Comparison of ENCODE assay signal across 8 cellular contexts in genomic region chr5:474232-474825, GRCh38. TPM values are rescaled to one million over a fixed set of nuclear protein-coding genes. Genes with fewer than 3 reads are reported as not detected.
DNase-seq lines count a peak whose midpoint lies in the region; ATAC-seq and TF ChIP-seq lines count a peak whose summit lies in the region.
"Not testable (repeated sequence)": the region's sequence is repeated elsewhere in the genome, so short reads cannot be mapped to it uniquely, and the experiment has no call there.

No MANE protein-coding gene starts in this region.

- H3K36me3 Mint-ChIP-seq in activated naive CD4-positive, alpha-beta T cell treated with anti-CD3 and anti-CD28 coated beads for 36 hours (ENCODE audit: low read depth): peaks cover 11% of the 10 kb centered on the region
- not testable (repeated sequence) for H3K36me3 Mint-ChIP-seq in nephron progenitor cell (ENCODE audit: low read depth)
- H3K36me3 Mint-ChIP-seq in stimulated activated memory B cell treated with anti-CD40 and anti-IgM and Interleukin-4, amounts not matched to agents 10 μg/mL and 1 μg/mL and 100 μg/mL, for 72 hours: peaks cover 67% of the 10 kb centered on the region

- not testable (repeated sequence) for H3K27ac Mint-ChIP-seq in activated naive CD4-positive, alpha-beta T cell treated with anti-CD3 and anti-CD28 coated beads for 36 hours; nephron progenitor cell
- H3K27ac Mint-ChIP-seq in stimulated activated memory B cell treated with anti-CD40 and anti-IgM and Interleukin-4, amounts not matched to agents 10 μg/mL and 1 μg/mL and 100 μg/mL, for 72 hours: peak overlapping the region; percentile 69

- H3K27ac ChIP-seq in HEK293 (ENCODE audit: extremely low read depth, low read depth, low read length); Peyer's patch: not testable (repeated sequence)
- H3K27ac ChIP-seq in dorsolateral prefrontal cortex: peak overlapping the region in 2 of 59 donors; percentile 51 to 77

- H3K9me3 Mint-ChIP-seq in activated naive CD4-positive, alpha-beta T cell treated with anti-CD3 and anti-CD28 coated beads for 36 hours; nephron progenitor cell; stimulated activated memory B cell treated with anti-CD40 and anti-IgM and Interleukin-4, amounts not matched to agents 10 μg/mL and 1 μg/mL and 100 μg/mL, for 72 hours: not testable (repeated sequence)

- H3K36me3 ChIP-seq in HEK293 (ENCODE audit: control insufficient read depth in 2 of 2, insufficient read depth in 1 of 2, low read length in 2 of 2): peaks cover 0 to 17% of the 10 kb centered on the region in 2 experiments; a peak in 2 of 3 replicates
- H3K36me3 ChIP-seq in Peyer's patch: peaks cover 0 to 13% (median 0%) of the 10 kb centered on the region in 3 donors

- not testable (repeated sequence) for TF ChIP-seq POLR2A in Peyer's patch (IDR thresholded peaks at IDR 0.05)

- POLR2A ChIA-PET in HEK293 (lab: Yijun Ruan, JAX): interaction anchor here (0.5 to 3.4 kb wide), 7 partner anchors 33 to 381 kb away, joined by 3 to 17 read pairs (median 4); partner anchors contain the start of gene CEP72

- H3K27me3 Mint-ChIP-seq in activated naive CD4-positive, alpha-beta T cell treated with anti-CD3 and anti-CD28 coated beads for 36 hours (ENCODE audit: low read depth): not testable (repeated sequence)
- peaks cover 42% of the 10 kb centered on the region for H3K27me3 Mint-ChIP-seq in nephron progenitor cell (ENCODE audit: low read depth, poor library complexity)
- peaks cover 59% of the 10 kb centered on the region for H3K27me3 Mint-ChIP-seq in stimulated activated memory B cell treated with anti-CD40 and anti-IgM and Interleukin-4, amounts not matched to agents 10 μg/mL and 1 μg/mL and 100 μg/mL, for 72 hours

- not testable (repeated sequence) for TF ChIP-seq CTCF in AG10803 (conservative IDR thresholded peaks at IDR 0.05; ENCODE audit: low read length); HEK293 (tag by site-specific recombination; IDR thresholded peaks at IDR 0.05); Peyer's patch (IDR thresholded peaks at IDR 0.05); dorsolateral prefrontal cortex (IDR thresholded peaks at IDR 0.05 in 54 of 56, conservative IDR thresholded peaks at IDR 0.05 in 2 of 56; ENCODE audit: low read depth in 1 of 56, partially characterized antibody in 56 of 56); nephron progenitor cell (IDR thresholded peaks at IDR 0.05)

- not testable (repeated sequence) for DNase-seq in AG10803 (ENCODE audit: low read depth); activated naive CD4-positive, alpha-beta T cell treated with anti-CD3 and anti-CD28 coated beads for 36 hours
- DNase-seq in Peyer's patch (peak in 1 of 3 donors; percentile 38), dorsolateral prefrontal cortex (peak in 1 of 10 donors; percentile 3), nephron progenitor cell (peak; percentile 4)

- ATAC-seq in stimulated activated memory B cell treated with anti-CD40 and anti-IgM and Interleukin-4, amounts not matched to agents 10 μg/mL and 1 μg/mL and 100 μg/mL, for 72 hours: not testable (repeated sequence)

- intact Hi-C loops in activated naive CD4-positive, alpha-beta T cell treated with anti-CD3 and anti-CD28 coated beads for 36 hours (cut with micrococcal nuclease): loop anchor here (5.0 to 10.0 kb wide), 3 partner anchors 257 to 870 kb away; partner anchors contain the start of genes CCDC127, CLPTM1L and SDHA
- intact Hi-C loops in dorsolateral prefrontal cortex (cut with DNase I): loop anchor here (5.0 to 10.0 kb wide), 6 partner anchors 138 to 870 kb away; partner anchors contain the start of genes BRD9 (in 2 of the 2), CEP72 (in 2 of the 2), TRIP13 (in 2 of the 2) and CLPTM1L (in 1 of the 2)

- not testable (repeated sequence) for H3K9me3 ChIP-seq in HEK293 (ENCODE audit: control insufficient read depth, insufficient read depth, low read depth, low read length); Peyer's patch

- not testable (repeated sequence) for H3K27me3 ChIP-seq in Peyer's patch
- H3K27me3 ChIP-seq in dorsolateral prefrontal cortex: peaks cover 0 to 45% (median 0%) of the 10 kb centered on the region in 45 donors

- peak overlapping the region; percentile 81 for H3K4me3 Mint-ChIP-seq in activated naive CD4-positive, alpha-beta T cell treated with anti-CD3 and anti-CD28 coated beads for 36 hours
- peak overlapping the region; percentile 84 for H3K4me3 Mint-ChIP-seq in nephron progenitor cell
- H3K4me3 Mint-ChIP-seq in stimulated activated memory B cell treated with anti-CD40 and anti-IgM and Interleukin-4, amounts not matched to agents 10 μg/mL and 1 μg/mL and 100 μg/mL, for 72 hours: peak overlapping the region; percentile 85

- peaks cover 28% of the 10 kb centered on the region for H3K4me1 Mint-ChIP-seq in activated naive CD4-positive, alpha-beta T cell treated with anti-CD3 and anti-CD28 coated beads for 36 hours (ENCODE audit: low read depth)
- H3K4me1 Mint-ChIP-seq in nephron progenitor cell: peaks cover 17% of the 10 kb centered on the region
- H3K4me1 Mint-ChIP-seq in stimulated activated memory B cell treated with anti-CD40 and anti-IgM and Interleukin-4, amounts not matched to agents 10 μg/mL and 1 μg/mL and 100 μg/mL, for 72 hours: peaks cover 61% of the 10 kb centered on the region

- H3K4me1 ChIP-seq in HEK293 (ENCODE audit: control insufficient read depth, insufficient read depth, low read length) (peaks cover 11% of the 10 kb centered on the region), Peyer's patch (peaks cover 0 to 43% (median 17%) of the 10 kb centered on the region in 4 donors)

- peak overlapping the region; percentile 70 for H3K4me3 ChIP-seq in AG10803 (ENCODE audit: low read length)
- peak overlapping the region; percentile 66 for H3K4me3 ChIP-seq in HEK293 (ENCODE audit: low read depth, low read length)
- peak overlapping the region; percentile 83 to 98 (median 93) for H3K4me3 ChIP-seq in Peyer's patch
- H3K4me3 ChIP-seq in dorsolateral prefrontal cortex: peak overlapping the region in 50 of 59 donors; percentile 24 to 99 (median 87)
- peak overlapping the region; percentile 48 for H3K4me3 ChIP-seq in iPS-11a (ENCODE audit: low read depth, low read length)

- CTCF ChIA-PET in HEK293 (lab: Yijun Ruan, JAX): interaction anchor here (0.7 kb wide), 1 partner anchor 29 kb away, joined by 5 read pairs; no protein-coding TSS in a partner anchor
- CTCF ChIA-PET in activated naive CD4-positive, alpha-beta T cell treated with anti-CD3 and anti-CD28 coated beads for 36 hours (lab: Charles Lee): interaction anchor here (1.3 to 1.7 kb wide), 2 partner anchors 25 to 28 kb away, joined by 3 to 20 read pairs; no protein-coding TSS in a partner anchor

RNA-seq across cellular contexts. Expression of gene EXOC3, which starts 31.4 kb away (rescaled TPM):
- total RNA-seq in Peyer's patch (100 to 1,000 TPM in 3 of 4 donors, 10 to 100 TPM in 1; 74.3 to 201 (median 141) TPM), dorsolateral prefrontal cortex (100 to 1,000 TPM in 4 of 120 experiments, 10 to 100 TPM in 116; 50.6 to 107 (median 77.8) TPM)
- total RNA-seq in activated naive CD4-positive, alpha-beta T cell treated with anti-CD3 and anti-CD28 coated beads for 36 hours: 10 to 100 TPM; 41.6 to 41.7 TPM

RNA-seq across cellular contexts. Expression of gene SLC9A3, which starts 49.9 kb away (rescaled TPM):
- total RNA-seq in Peyer's patch (100 to 1,000 TPM in 3 of 4 donors, 10 to 100 TPM in 1; 16.5 to 320 (median 283) TPM), dorsolateral prefrontal cortex (1 to 10 TPM in 101 of 120 experiments, under 1 TPM in 19; 0.63 to 2.5 (median 1.4) TPM)
- total RNA-seq in activated naive CD4-positive, alpha-beta T cell treated with anti-CD3 and anti-CD28 coated beads for 36 hours: 1 to 10 TPM; 1.6 to 2.3 TPM

Comparison
In these comparisons a context has a peak if more than half of its experiments do, and no peak if none do; other contexts are left out.
1. RNA of gene SLC9A3, which starts 49.9 kb away (total RNA-seq): 16.5 to 320 TPM in Peyer's patch; 1.6 to 2.3 TPM in activated naive CD4-positive, alpha-beta T cell treated with anti-CD3 and anti-CD28 coated beads for 36 hours and 0.63 to 2.5 TPM in dorsolateral prefrontal cortex; every median in the first group is over 4 times any median in the second.
2. Peak in every context shown above with its lines, with median percentiles within 50 percentile points of each other: H3K4me3 ChIP-seq and H3K4me3 Mint-ChIP-seq.